In the genomic region with DNA sequence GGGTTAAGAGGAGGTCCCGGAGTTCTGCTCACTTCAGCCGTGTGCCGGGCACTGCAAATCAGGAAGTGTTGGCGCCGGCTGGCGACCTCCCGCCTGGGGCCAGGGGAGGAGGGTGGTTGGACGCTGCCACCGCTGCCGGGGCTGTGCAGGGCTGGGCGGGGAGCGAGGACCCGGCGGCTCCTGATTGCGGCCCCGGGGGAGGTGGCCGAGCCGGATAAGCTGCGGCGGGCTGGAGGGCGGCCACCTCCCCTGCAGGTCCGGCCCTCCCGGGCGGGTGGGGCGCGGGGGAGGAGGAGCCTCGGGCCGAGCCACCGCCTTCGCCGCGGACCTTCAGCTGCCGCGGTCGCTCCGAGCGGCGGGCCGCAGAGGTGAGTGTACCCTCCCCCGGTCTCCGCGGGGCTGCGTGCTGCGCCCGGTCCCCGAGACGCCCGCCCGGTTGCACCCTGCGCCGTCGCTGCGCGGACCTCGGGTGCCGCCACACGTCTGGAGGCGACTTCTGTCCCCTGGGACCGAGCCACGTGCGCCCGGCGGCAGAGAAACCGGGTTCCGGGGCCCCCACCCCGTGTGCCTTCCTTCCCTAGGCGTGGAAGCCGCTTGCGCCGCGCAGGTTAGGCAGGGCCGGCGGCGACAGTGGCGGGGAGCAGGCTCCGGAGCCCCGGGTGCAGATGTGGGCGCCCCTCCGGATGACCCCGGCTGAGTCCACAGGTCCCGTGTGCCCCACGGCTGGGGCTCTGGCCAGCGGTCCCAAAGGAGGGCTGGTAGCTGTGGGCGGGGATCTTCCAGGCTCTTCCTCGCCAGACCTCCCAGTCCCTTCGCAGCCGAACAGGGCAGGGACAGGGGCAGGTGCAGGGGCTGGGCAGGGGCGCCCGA, we compare ENCODE assay signal across 8 cellular contexts. TPM values are rescaled to one million over a fixed set of nuclear protein-coding genes. Genes with fewer than 3 reads are reported as not detected.
DNase-seq lines count a peak whose midpoint lies in the region; ATAC-seq and TF ChIP-seq lines count a peak whose summit lies in the region.

A gene with protein sequence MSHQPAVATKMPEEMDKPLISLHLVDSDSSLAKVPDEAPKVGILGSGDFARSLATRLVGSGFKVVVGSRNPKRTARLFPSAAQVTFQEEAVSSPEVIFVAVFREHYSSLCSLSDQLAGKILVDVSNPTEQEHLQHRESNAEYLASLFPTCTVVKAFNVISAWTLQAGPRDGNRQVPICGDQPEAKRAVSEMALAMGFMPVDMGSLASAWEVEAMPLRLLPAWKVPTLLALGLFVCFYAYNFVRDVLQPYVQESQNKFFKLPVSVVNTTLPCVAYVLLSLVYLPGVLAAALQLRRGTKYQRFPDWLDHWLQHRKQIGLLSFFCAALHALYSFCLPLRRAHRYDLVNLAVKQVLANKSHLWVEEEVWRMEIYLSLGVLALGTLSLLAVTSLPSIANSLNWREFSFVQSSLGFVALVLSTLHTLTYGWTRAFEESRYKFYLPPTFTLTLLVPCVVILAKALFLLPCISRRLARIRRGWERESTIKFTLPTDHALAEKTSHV (plus strand): TSS at position 314 of the 870 bp plus-strand sequence. CDS start 7,179 bp downstream, outside the sequence.

- in situ Hi-C loops in HAP-1 (cut with MboI; ENCODE audit: low sequenced_read_pairs) = no loop called here

- peak within 1 kb of the TSS; percentile 92 for H3K4me2 ChIP-seq in fibroblast of lung (ENCODE audit: extremely low read depth, insufficient read depth, low read length)

- H4K20me1 ChIP-seq in fibroblast of lung (ENCODE audit: control insufficient read depth, extremely low read depth, insufficient read depth, low read length) = no peaks in the 10 kb centered on the region

- no peaks in the 10 kb centered on the region for H3K27me3 ChIP-seq in HAP-1 (ENCODE audit: low read depth)
- no peaks in the 10 kb centered on the region for H3K27me3 ChIP-seq in fibroblast of lung (ENCODE audit: control insufficient read depth, insufficient read depth, low read length)

- peaks cover 2% of the 10 kb centered on the region for H3K79me2 ChIP-seq in fibroblast of lung (ENCODE audit: control insufficient read depth, insufficient read depth, low read length)

- H3K9me3 Mint-ChIP-seq in T-cell = no peaks in the 10 kb centered on the region

- ATAC-seq in T-cell (replicated peaks in 1 of 4) = peak in 2 of 4 experiments; percentile 18 to 30

- H3K9me3 ChIP-seq in HAP-1 = no peaks in the 10 kb centered on the region
- H3K9me3 ChIP-seq in fibroblast of lung (ENCODE audit: control insufficient read depth, insufficient read depth, low read depth, low read length) = no peaks in the 10 kb centered on the region

- CTCF ChIA-PET in T-cell (lab: Charles Lee) = no interaction called here

- H3K36me3 ChIP-seq in HAP-1 (replicated peaks) (no peaks in the 10 kb centered on the region), fibroblast of lung (ENCODE audit: control insufficient read depth, insufficient read depth, low read length) (peaks cover 2% of the 10 kb centered on the region)

- no peaks in the 10 kb centered on the region for H3K36me3 Mint-ChIP-seq in T-cell

- peak within 1 kb of the TSS; percentile 68 for H2AFZ ChIP-seq in fibroblast of lung (ENCODE audit: low read length)

- H3K27me3 Mint-ChIP-seq in T-cell = peaks cover 32 to 54% of the 10 kb centered on the region in 2 donors

- peak within 1 kb of the TSS in 2 of 3 donors; percentile 9 to 58 for H3K4me3 Mint-ChIP-seq in T-cell

- POLR2A ChIA-PET in T-cell (lab: Charles Lee) = no interaction called here

- H3K4me1 ChIP-seq in HAP-1 (no peaks in the 10 kb centered on the region), fibroblast of lung (ENCODE audit: control insufficient read depth, extremely low read depth, insufficient read depth, low read length) (peaks cover 10% of the 10 kb centered on the region)

- no peak within 1 kb of the TSS for H3K27ac Mint-ChIP-seq in T-cell

- H3K9ac ChIP-seq in fibroblast of lung (ENCODE audit: insufficient read depth, low read length) = peak within 1 kb of the TSS; percentile 57

- H3K4me3 ChIP-seq in HAP-1 (peak within 1 kb of the TSS; percentile 71), fibroblast of lung (replicated peaks in 1 of 4; ENCODE audit: control extremely low read depth in 1 of 4, insufficient read depth in 1 of 4, low read depth in 3 of 4, low read length in 4 of 4) (peak within 1 kb of the TSS; percentile 49 to 84 (median 66))

- peaks cover 0 to 3% (median 1%) of the 10 kb centered on the region in 3 donors for H3K4me1 Mint-ChIP-seq in T-cell

- no peak for TF ChIP-seq CTCF in GM10266 (IDR thresholded peaks at IDR 0.05; ENCODE audit: control insufficient read depth, insufficient read depth, low read depth, missing control alignments)
- no peak for TF ChIP-seq CTCF in fibroblast of lung (conservative IDR thresholded peaks at IDR 0.05 in 1 of 2, IDR thresholded peaks at IDR 0.05 in 1 of 2; ENCODE audit: low read depth in 1 of 2, low read length in 2 of 2)

- no peak within 1 kb of the TSS for H3K27ac ChIP-seq in fibroblast of lung (ENCODE audit: insufficient read depth, low read length)

- DNase-seq in A172 (ENCODE audit: low spot score) (peak; percentile 67), GM10266 (ENCODE audit: extremely low spot score) (peak; percentile 84), HAP-1 (ENCODE audit: low spot score in 2 of 2) (peak; percentile 78 to 90), Kasumi-1 (lab: John Stamatoyannopoulos, UW) (peak; percentile 23 to 40), T-cell (peak in 2 of 34 experiments; percentile 1 to 19), fibroblast of lung (ENCODE audit: low read depth in 2 of 2) (peak; percentile 43 to 68), myocyte (ENCODE audit: low read depth) (peak; percentile 85), AML-193 (lab: John Stamatoyannopoulos, UW) (no peak)

RNA-seq across cellular contexts. Expression of the gene that starts here (rescaled TPM):
- total RNA-seq in A172 (2014; rRNA removed; shearing (Covaris generic)) = 71.3 and 117 TPM in 2 replicates
- total RNA-seq in T-cell (under 1 TPM; 0.20 to 0.46 (median 0.23) TPM), fibroblast of lung (9.8 and 13.7 TPM in 2 replicates), myocyte (60.7 and 75.7 TPM in 2 replicates)
- polyA plus RNA-seq in fibroblast of lung = 26.7 and 28.4 TPM in 2 replicates
- polyA plus RNA-seq in fibroblast of lung (2012) = 36.0 and 36.7 TPM in 2 replicates
- polyA minus RNA-seq in fibroblast of lung (ENCODE audit: low replicate concordance) = 57.1 and 64.4 TPM in 2 replicates
- polyA plus RNA-seq in myocyte (2012) = 81.7 TPM

Comparison
In these comparisons a context has a peak if more than half of its experiments do, and no peak if none do; other contexts are left out.
1. DNase-seq: peak in A172 (single experiment), GM10266 (single experiment), HAP-1 (2 of 2), Kasumi-1 (2 of 2), fibroblast of lung (2 of 2) and myocyte (single experiment); none in AML-193 (0 of 2).